19 cellular contexts compared by ENCODE assay signal in the genomic region with DNA sequence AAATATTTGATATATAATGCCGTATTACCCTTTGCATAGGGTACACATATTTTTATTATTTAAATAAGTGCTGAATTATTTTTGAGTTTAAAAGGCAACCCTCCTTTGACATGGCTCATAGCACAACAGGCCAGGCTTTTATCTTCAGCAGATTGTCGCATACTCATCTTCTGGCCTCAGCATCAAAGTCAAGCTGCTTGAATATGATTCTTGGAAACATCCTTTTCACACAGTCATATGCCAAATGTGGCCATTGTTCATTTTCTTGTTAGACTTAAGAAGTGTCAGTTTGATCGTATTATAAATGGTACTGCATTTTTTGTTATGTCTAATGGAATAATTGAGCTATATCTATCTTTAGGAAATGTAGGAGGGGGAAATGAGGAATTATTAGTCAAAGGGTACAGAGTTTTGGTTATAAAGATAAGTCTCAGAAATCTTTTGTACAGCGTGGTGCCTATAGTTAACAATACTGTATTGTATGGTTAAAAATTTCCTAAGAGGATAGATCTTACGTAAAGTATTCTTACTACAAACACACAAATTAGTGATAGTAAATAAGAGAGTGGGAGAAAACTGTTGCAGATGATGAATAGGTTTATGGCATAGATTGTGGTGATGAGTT.
"Had no signal": no experiment of that assay in that cellular context is flagged by ENCODE, and none has a peak within 500 bp of the region (broad histone marks: within the 10 kb centered on the region; RNA-seq: fewer than 3 reads in every experiment).

No MANE protein-coding gene starts in this region.

- H3K27me3 ChIP-seq: esophagus muscularis mucosa, neutrophil, right atrium auricular region, thyroid gland, uterus had no signal

- DNase-seq: activated naive CD4-positive, alpha-beta T cell treated with anti-CD3 and anti-CD28 coated beads, Interleukin-2, amount 50 U/mL, for 16 hours; aorta; foreskin fibroblast; glutamatergic neuron; immature natural killer cell; left cardiac atrium; lower lobe of right lung; stimulated activated CD4-positive, alpha-beta T cell treated with anti-CD3 and anti-CD28 coated beads, Interleukin-4, amount 100 ng/mL, for 4 hours; T-helper 2 cell; thyroid gland; uterus had no signal

- ATAC-seq: left cardiac atrium, lower lobe of right lung had no signal

- FAIRE-seq: bronchial epithelial cell, endometrium, TTC549 had no signal

- H3K36me3 ChIP-seq: esophagus muscularis mucosa, lower lobe of right lung, neutrophil, right atrium auricular region, thyroid gland, uterus had no signal

- H3K4me1 ChIP-seq: lower lobe of right lung, right atrium auricular region, thyroid gland, uterus had no signal

- H3K4me3 ChIP-seq: esophagus muscularis mucosa, lower lobe of right lung, right atrium auricular region, skin epidermis, thyroid gland, uterus had no signal

- H3K4me1 Mint-ChIP-seq: immature natural killer cell, mesothelial cell of epicardium had no signal

- H3K27ac Mint-ChIP-seq: immature natural killer cell, mesothelial cell of epicardium had no signal

- H3K9me3 Mint-ChIP-seq: immature natural killer cell, mesothelial cell of epicardium had no signal

- H3K36me3 Mint-ChIP-seq: immature natural killer cell, mesothelial cell of epicardium had no signal

- H3K4me3 Mint-ChIP-seq: immature natural killer cell, mesothelial cell of epicardium had no signal

- H3K9me3 ChIP-seq: esophagus muscularis mucosa, lower lobe of right lung, neutrophil, right atrium auricular region, thyroid gland, uterus had no signal
